Comparison of ENCODE assay signal across 12 cellular contexts in genomic region chr4:83128235-83128929, GRCh38.
DNase-seq lines count a peak whose midpoint lies in the region; ATAC-seq and TF ChIP-seq lines count a peak whose summit lies in the region.
"Had no signal": no experiment of that assay in that cellular context is flagged by ENCODE, and none has a peak within 500 bp of the region (broad histone marks: within the 10 kb centered on the region; RNA-seq: fewer than 3 reads in every experiment).

No MANE protein-coding gene starts in this region.

- H3K4me3 ChIP-seq in cardiac fibroblast (replicated peaks in 1 of 2; ENCODE audit: low read depth in 2 of 2, low read length in 2 of 2) = no peak overlapping the region

- TF ChIP-seq CTCF in cardiac fibroblast (IDR thresholded peaks at IDR 0.05; ENCODE audit: low read depth, low read length) = no peak

- peak; percentile 91 for DNase-seq in EL
- peak; percentile 95 for DNase-seq in NOMO-1 treated with DMSO at 0.1 percent for 48 hours (lab: John Stamatoyannopoulos, UW; ENCODE audit: unreplicated experiment)
- DNase-seq in cardiac fibroblast (ENCODE audit: low read depth in 2 of 2) = peak; percentile 76 to 92
- DNase-seq in non-pigmented ciliary epithelial cell (ENCODE audit: low read depth) = peak; percentile 69
- DNase-seq in activated CD8-positive, alpha-beta memory T cell treated with anti-CD3 and anti-CD28 coated beads, Interleukin-2, amount 50 U/mL, for 48 hours = no peak
- DNase-seq: activated effector memory CD4-positive, alpha-beta T cell treated with anti-CD3 and anti-CD28 coated beads, Interleukin-2, amount 50 U/mL, for 16 hours; mesendoderm; NCI-H524 treated with DMSO at 0.1 percent for 48 hours; stimulated activated naive CD4-positive, alpha-beta T cell had no signal

- ATAC-seq in GM19397 (IDR thresholded peaks at IDR 0.05; ENCODE audit: unreplicated experiment) = no peak
- ATAC-seq in HG02938 (IDR thresholded peaks at IDR 0.05; ENCODE audit: unreplicated experiment) = no peak
- no peak for ATAC-seq in GM19395 (IDR thresholded peaks at IDR 0.05; ENCODE audit: unreplicated experiment)
